22 cellular contexts compared by ENCODE assay signal in genomic region chr12:46941981-46942380, GRCh38.
"Had no signal": no experiment of that assay in that cellular context is flagged by ENCODE, and none has a peak within 500 bp of the region (broad histone marks: within the 10 kb centered on the region; RNA-seq: fewer than 3 reads in every experiment).

No MANE protein-coding gene starts in this region.

- H3K36me3 ChIP-seq: breast epithelium, Peyer's patch had no signal

- H3K4me1 ChIP-seq: breast epithelium, Peyer's patch had no signal

- H3K4me1 Mint-ChIP-seq: activated CD4-positive, alpha-beta memory T cell treated with anti-CD3 and anti-CD28 coated beads, Interleukin-2, amount 10 ng/mL, durations not matched to agents 7 days and 5 days; activated naive CD4-positive, alpha-beta T cell treated with anti-CD3 and anti-CD28 coated beads, Interleukin-2, amount 50 U/mL, for 24 hours had no signal

- H3K27me3 Mint-ChIP-seq: activated naive CD4-positive, alpha-beta T cell treated with anti-CD3 and anti-CD28 coated beads, Interleukin-2, amount 50 U/mL, for 24 hours had no signal

- H3K4me3 Mint-ChIP-seq: activated CD4-positive, alpha-beta memory T cell treated with anti-CD3 and anti-CD28 coated beads, Interleukin-2, amount 10 ng/mL, durations not matched to agents 7 days and 5 days; activated naive CD4-positive, alpha-beta T cell treated with anti-CD3 and anti-CD28 coated beads, Interleukin-2, amount 50 U/mL, for 24 hours; activated T-cell treated with anti-CD3 and anti-CD28 coated beads, Interleukin-2, amount 50 U/mL, for 72 hours had no signal

- H3K9me3 ChIP-seq: breast epithelium, Peyer's patch had no signal

- H3K27ac ChIP-seq: breast epithelium, Peyer's patch, RWPE1, VCaP had no signal

- H3K27ac Mint-ChIP-seq: activated CD4-positive, alpha-beta memory T cell treated with anti-CD3 and anti-CD28 coated beads, Interleukin-2, amount 10 ng/mL, durations not matched to agents 7 days and 5 days; activated naive CD4-positive, alpha-beta T cell treated with anti-CD3 and anti-CD28 coated beads, Interleukin-2, amount 50 U/mL, for 24 hours; activated T-cell treated with anti-CD3 and anti-CD28 coated beads, Interleukin-2, amount 50 U/mL, for 72 hours had no signal

- H3K36me3 Mint-ChIP-seq: activated naive CD4-positive, alpha-beta T cell treated with anti-CD3 and anti-CD28 coated beads, Interleukin-2, amount 50 U/mL, for 24 hours had no signal

- ATAC-seq: activated T-cell treated with anti-CD3 and anti-CD28 coated beads, Interleukin-2, amount 50 U/mL, for 72 hours had no signal

- DNase-seq: activated CD4-positive, alpha-beta memory T cell treated with anti-CD3 and anti-CD28 coated beads, Interleukin-2, amount 10 ng/mL, durations not matched to agents 7 days and 5 days; activated CD4-positive, alpha-beta T cell treated with anti-CD3 and anti-CD28 coated beads, Interleukin-2, amount 50 U/mL, for 1 hour; activated CD4-positive, CD25-positive, alpha-beta regulatory T cell; activated T-cell treated with anti-CD3 and anti-CD28 coated beads for 4 hours; activated T-cell treated with anti-CD3 and anti-CD28 coated beads, Interleukin-2, amount 50 U/mL, for 72 hours; aorta; caudate nucleus; KG1; NCI-H1092; NCI-H2107; NCI-H2171 treated with DMSO at 0.1 percent for 48 hours; NCI-H510A; NCI-H69; NK-92 treated with Interleukin-12 subunit alpha and Interleukin-12 subunit beta, amount 100 ng/mL, for 24 hours; OCI-M1; Peyer's patch; SHP77; T-helper 1 cell had no signal

- H3K9me3 Mint-ChIP-seq: activated CD4-positive, alpha-beta memory T cell treated with anti-CD3 and anti-CD28 coated beads, Interleukin-2, amount 10 ng/mL, durations not matched to agents 7 days and 5 days; activated naive CD4-positive, alpha-beta T cell treated with anti-CD3 and anti-CD28 coated beads, Interleukin-2, amount 50 U/mL, for 24 hours; activated T-cell treated with anti-CD3 and anti-CD28 coated beads, Interleukin-2, amount 50 U/mL, for 72 hours had no signal

- H3K27me3 ChIP-seq: breast epithelium, Peyer's patch had no signal

- H3K4me3 ChIP-seq: breast epithelium, Peyer's patch had no signal
